ENCODE assay signal across 8 cellular contexts in the genomic region with DNA sequence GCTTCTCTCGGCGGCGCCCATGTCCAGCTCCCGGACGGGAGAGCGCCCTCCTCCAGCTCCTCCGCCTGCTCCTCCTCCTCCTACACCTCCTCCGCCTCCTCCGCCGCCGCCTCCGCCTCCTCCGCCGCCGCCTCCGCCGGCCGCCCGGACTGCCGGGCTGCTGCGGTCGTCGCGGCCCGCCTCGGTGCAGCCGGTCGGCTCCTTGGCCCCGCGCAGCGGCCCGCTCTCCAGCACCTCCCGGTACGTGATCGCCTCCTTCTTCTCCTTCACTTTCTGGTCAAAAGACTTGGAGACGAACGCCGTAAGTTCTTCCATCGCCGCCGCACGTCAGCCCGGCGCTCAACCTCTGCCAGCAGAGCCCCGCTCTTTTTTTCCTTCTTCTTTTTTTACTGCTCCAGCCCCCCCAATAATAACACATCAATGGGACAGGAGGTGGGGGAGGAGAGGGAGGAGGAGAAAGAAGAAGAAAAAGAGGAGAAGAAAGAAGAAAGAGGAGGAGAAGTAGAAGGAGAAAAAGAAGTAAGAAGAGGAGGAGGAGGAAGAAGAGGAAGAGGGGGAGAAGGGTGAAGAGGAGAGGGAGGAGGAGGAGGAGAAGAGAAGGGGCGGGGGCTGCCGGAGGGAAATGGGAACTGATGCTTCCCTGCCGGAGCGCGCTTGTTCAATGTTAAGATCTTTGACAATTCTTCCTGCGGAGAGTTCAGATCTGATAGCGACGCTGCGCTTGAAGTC. TPM values are rescaled to one million over a fixed set of nuclear protein-coding genes. Genes with fewer than 3 reads are reported as not detected.
A peak's percentile ranks its signal among the peaks of the same experiment; 100 is the strongest.
DNase-seq lines count a peak whose midpoint lies in the region; ATAC-seq lines count a peak whose summit lies in the region.

TSS of gene SHOX2 (minus strand) at position 711 of the 729 bp plus-strand sequence. CDS start at position 315, 396 bp downstream.

- in situ Hi-C loops in HAP-1 (cut with MboI; ENCODE audit: low sequenced_read_pairs), result no loop called here

- H3K9me3 ChIP-seq in HAP-1, result no peaks in the 10 kb centered on the region
- no peaks in the 10 kb centered on the region for H3K9me3 ChIP-seq in ectodermal cell (ENCODE audit: control insufficient read depth, low read length)
- H3K9me3 ChIP-seq in muscle layer of colon (ENCODE audit: low read length), result no peaks in the 10 kb centered on the region

- no peaks in the 10 kb centered on the region for H3K36me3 ChIP-seq in HAP-1 (replicated peaks)
- no peaks in the 10 kb centered on the region for H3K36me3 ChIP-seq in ectodermal cell (ENCODE audit: control insufficient read depth, insufficient read depth, low read length)
- no peaks in the 10 kb centered on the region for H3K36me3 ChIP-seq in muscle layer of colon (ENCODE audit: insufficient read depth, low read length)

- 0% methylated on average over 53 of the region's 54 CpGs for WGBS in ectodermal cell, 2 experiments

- no peak within 1 kb of the TSS for H3K27ac ChIP-seq in ectodermal cell (ENCODE audit: insufficient read depth, low read depth, low read length, poor library complexity, severe bottlenecking)
- no peak within 1 kb of the TSS for H3K27ac ChIP-seq in muscle layer of colon (ENCODE audit: low read depth, low read length)

- H3K4me3 ChIP-seq in HAP-1 (peak within 1 kb of the TSS; percentile 58), ectodermal cell (ENCODE audit: insufficient read depth, low read depth, low read length) (peak within 1 kb of the TSS; percentile 31), muscle layer of colon (ENCODE audit: low read depth in 1 of 2, low read length in 2 of 2) (peak within 1 kb of the TSS; percentile 30 to 33)

- ATAC-seq in HG03439 (IDR thresholded peaks at IDR 0.05; ENCODE audit: unreplicated experiment) (no peak), GM21786 (IDR thresholded peaks at IDR 0.05; ENCODE audit: unreplicated experiment) (no peak)

- peaks cover 28% of the 10 kb centered on the region for H3K4me1 ChIP-seq in HAP-1
- peaks cover 12% of the 10 kb centered on the region for H3K4me1 ChIP-seq in ectodermal cell (ENCODE audit: control insufficient read depth, insufficient read depth, low read length)
- H3K4me1 ChIP-seq in muscle layer of colon (ENCODE audit: insufficient read depth, low read length), result peaks cover 37% of the 10 kb centered on the region

- no peaks in the 10 kb centered on the region for H3K27me3 ChIP-seq in HAP-1 (ENCODE audit: low read depth)
- H3K27me3 ChIP-seq in ectodermal cell (ENCODE audit: control insufficient read depth, insufficient read depth, low read length, poor library complexity, severe bottlenecking), result peaks cover 89% of the 10 kb centered on the region
- peaks cover 73 to 86% of the 10 kb centered on the region in 2 donors for H3K27me3 ChIP-seq in muscle layer of colon (ENCODE audit: control insufficient read depth in 1 of 2, insufficient read depth in 2 of 2, low read length in 2 of 2)

- no peak within 1 kb of the TSS for H3K9ac ChIP-seq in muscle layer of colon (ENCODE audit: low read length)

- peak; percentile 60 for DNase-seq in CD1c-positive myeloid dendritic cell (ENCODE audit: extremely low spot score)
- peak; percentile 55 to 78 for DNase-seq in HAP-1 (ENCODE audit: low spot score in 2 of 2)
- DNase-seq in SKM-1 (lab: John Stamatoyannopoulos, UW; ENCODE audit: unreplicated experiment), result peak; percentile 18
- DNase-seq in NCI-H1048 (lab: John Stamatoyannopoulos, UW), result no peak

RNA-seq across cellular contexts. Expression of gene SHOX2, which starts in this region (rescaled TPM):
- polyA plus RNA-seq in ectodermal cell (2013, experiment 1 of 4), result 0.72 TPM
- 1.0 TPM for polyA plus RNA-seq in ectodermal cell (2013, experiment 2 of 4)
- 0.75 TPM for polyA plus RNA-seq in ectodermal cell (2013, experiment 3 of 4)
- 0.61 TPM for polyA plus RNA-seq in ectodermal cell (2013, experiment 4 of 4)
